In the genomic region with DNA sequence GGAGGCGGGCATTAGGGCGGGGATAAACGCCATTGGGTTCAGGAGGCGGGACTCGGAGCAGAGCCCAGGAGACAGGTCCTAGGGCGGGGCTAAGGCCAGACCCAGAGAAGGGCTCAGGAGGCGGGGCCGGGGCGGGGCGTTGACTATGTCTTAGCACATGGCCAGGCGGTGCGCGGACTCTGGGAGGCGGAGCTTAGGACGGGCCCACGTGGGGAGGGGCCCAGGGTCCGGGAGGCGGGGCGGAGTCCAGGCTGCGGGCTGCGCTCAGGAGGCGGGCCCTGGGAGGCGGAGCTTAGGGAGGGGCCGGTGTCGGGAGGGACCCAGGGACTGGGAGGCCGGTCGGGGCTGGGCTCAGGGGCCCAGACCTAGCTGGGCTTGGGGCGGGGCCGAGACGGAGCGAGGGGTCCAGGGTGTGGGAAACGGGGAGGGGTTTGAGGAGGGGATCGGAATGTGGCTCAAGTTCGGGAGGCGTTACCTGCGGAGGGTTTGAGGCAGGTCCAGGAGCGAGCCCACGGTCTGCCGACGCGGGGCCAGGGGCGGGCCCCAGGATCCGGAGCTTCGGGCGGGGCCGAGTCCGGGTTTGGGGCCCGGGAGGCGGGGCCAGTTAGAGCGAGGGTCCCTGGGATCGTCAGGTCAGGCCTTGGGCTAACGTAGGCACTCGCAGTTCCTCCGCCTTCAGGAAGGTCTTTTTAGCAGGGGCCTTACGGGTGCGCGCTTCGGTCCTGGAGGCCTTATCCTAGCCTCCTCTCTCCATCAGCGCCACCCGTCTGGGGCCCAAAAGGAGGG, we compare ENCODE assay signal across 8 cellular contexts. TPM values are rescaled to one million over a fixed set of nuclear protein-coding genes. Genes with fewer than 3 reads are reported as not detected.
DNase-seq lines count a peak whose midpoint lies in the region; ATAC-seq and TF ChIP-seq lines count a peak whose summit lies in the region.
"Not testable (repeated sequence)": the region's sequence is repeated elsewhere in the genome, so short reads cannot be mapped to it uniquely, and the experiment has no call there.

No MANE protein-coding gene starts in this region.

- intact Hi-C loops in lower lobe of right lung (cut with DNase I) = not testable (repeated sequence)

- H3K4me3 ChIP-seq in BJ (ENCODE audit: low read depth, low read length) (peak overlapping the region; percentile 59), duodenal mucosa (ENCODE audit: low read depth in 1 of 2, low read length in 2 of 2) (peak overlapping the region; percentile 60 to 79), lower lobe of right lung (peak overlapping the region; percentile 74)

- DNase-seq in BJ (ENCODE audit: low read depth) (peak; percentile 74), HUDEP-2 (lab: John Stamatoyannopoulos, UW; ENCODE audit: unreplicated experiment in 76 of 76) (peak in 75 of 76 experiments; percentile 57 to 100 (median 98)), NOMO-1 treated with DMSO at 0.1 percent for 48 hours (lab: John Stamatoyannopoulos, UW; ENCODE audit: unreplicated experiment) (peak; percentile 93), lower lobe of right lung (peak; percentile 100)
- peak; percentile 97 for DNase-seq in activated CD8-positive, alpha-beta memory T cell treated with anti-CD3 and anti-CD28 coated beads for 1 hour (ENCODE audit: extremely low read depth in 1 of 2, low read depth in 1 of 2)
- peak; percentile 96 to 97 for DNase-seq in stimulated activated CD4-positive, alpha-beta T cell treated with anti-CD3 and anti-CD28 coated beads, Interleukin-2, amount 100 ng/mL, for 48 hours

- not testable (repeated sequence) for TF ChIP-seq CTCF in BJ (IDR thresholded peaks at IDR 0.05; ENCODE audit: insufficient read depth, low read depth, low read length); lower lobe of right lung (IDR thresholded peaks at IDR 0.05)

- H3K27ac ChIP-seq in duodenal mucosa (ENCODE audit: low read depth, low read length) (peak overlapping the region; percentile 70), lower lobe of right lung (peak overlapping the region; percentile 88)

- peak overlapping the region; percentile 52 to 79 for H3K9ac ChIP-seq in duodenal mucosa (ENCODE audit: low read depth in 1 of 2, low read length in 2 of 2)

- H3K27me3 ChIP-seq in BJ (ENCODE audit: control insufficient read depth, insufficient read depth, low read length); duodenal mucosa (ENCODE audit: control insufficient read depth in 1 of 2, insufficient read depth in 2 of 2, low read length in 2 of 2); lower lobe of right lung (ENCODE audit: low read depth): not testable (repeated sequence)

- peak; percentile 59 for ATAC-seq in GM21360 (IDR thresholded peaks at IDR 0.05; ENCODE audit: unreplicated experiment)
- peak; percentile 65 to 73 for ATAC-seq in lower lobe of right lung

- H3K9me3 ChIP-seq in duodenal mucosa (ENCODE audit: control insufficient read depth in 1 of 2, low read length in 2 of 2); lower lobe of right lung: not testable (repeated sequence)

- CTCF ChIA-PET in BJ (lab: Yijun Ruan, JAX) = not testable (repeated sequence)

- H3K4me1 ChIP-seq in duodenal mucosa (ENCODE audit: control insufficient read depth in 1 of 2, insufficient read depth in 2 of 2, low read length in 2 of 2); lower lobe of right lung: not testable (repeated sequence)

- POLR2A ChIA-PET in BJ (lab: Charles Lee) = interaction anchor here (0.5 to 1.0 kb wide), 4 partner anchors 170 to 577 kb away, joined by 3 to 20 read pairs (median 4); no protein-coding TSS in a partner anchor

- H3K36me3 ChIP-seq in BJ (ENCODE audit: control insufficient read depth, insufficient read depth, low read length); duodenal mucosa (ENCODE audit: control insufficient read depth in 1 of 2, insufficient read depth in 2 of 2, low read length in 2 of 2); lower lobe of right lung: not testable (repeated sequence)

RNA-seq across cellular contexts. Expression of gene ALG1L2, which starts 30.4 kb away (rescaled TPM):
- 0.33 TPM in 1 of 2 replicates, not detected in the other for polyA plus RNA-seq in BJ (2011; rRNA removed)
- 0.38 and 0.46 TPM in 2 replicates for polyA minus RNA-seq in BJ (2011; rRNA and poly(A)+ RNA removed)
- 1.5 TPM for total RNA-seq in lower lobe of right lung

Comparison
In these comparisons a context has a peak if more than half of its experiments do, and no peak if none do; other contexts are left out.
1. Peak in every context shown above with its lines: DNase-seq, ATAC-seq, H3K4me3 ChIP-seq and H3K27ac ChIP-seq.